In the genomic region with DNA sequence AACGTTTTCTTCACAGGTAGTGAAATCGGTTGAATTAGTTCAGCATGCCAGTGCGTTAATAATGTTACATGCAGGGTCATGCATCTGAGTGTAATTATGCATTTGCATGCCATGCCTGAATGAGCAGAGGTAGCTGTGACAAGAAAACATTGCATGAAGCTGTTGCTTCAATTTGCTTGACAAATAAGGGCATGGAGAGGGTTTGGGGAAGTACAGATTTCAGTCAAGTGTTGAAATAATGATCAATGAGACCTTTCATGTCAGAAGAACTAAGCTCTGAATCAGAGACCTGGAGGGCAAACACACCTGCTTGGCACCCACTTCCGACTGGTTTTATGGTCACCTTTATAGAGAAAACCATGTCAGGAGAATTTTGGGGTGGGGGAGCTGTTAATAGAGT, we compare ENCODE assay signal across 12 cellular contexts.
A peak's percentile ranks its signal among the peaks of the same experiment; 100 is the strongest.
DNase-seq lines count a peak whose midpoint lies in the region; ATAC-seq and TF ChIP-seq lines count a peak whose summit lies in the region.
"Had no signal": no experiment of that assay in that cellular context is flagged by ENCODE, and none has a peak within 500 bp of the region (broad histone marks: within the 10 kb centered on the region; RNA-seq: fewer than 3 reads in every experiment).

No MANE protein-coding gene starts in this region.

- H3K9me2 ChIP-seq in hepatocyte (replicated peaks; ENCODE audit: insufficient read depth), result no peaks in the 10 kb centered on the region

- CTCF ChIA-PET in activated CD4-positive, alpha-beta T cell treated with anti-CD3 and anti-CD28 coated beads for 36 hours (lab: Charles Lee), result interaction anchor here (0.8 to 1.8 kb wide), 8 partner anchors 11 to 450 kb away, joined by 3 to 6 read pairs (median 3); no protein-coding TSS in a partner anchor

- no peaks in the 10 kb centered on the region for H4K20me1 ChIP-seq in hepatocyte (ENCODE audit: insufficient read depth, poor library complexity, severe bottlenecking)

- no peak overlapping the region for H3K27ac Mint-ChIP-seq in activated CD4-positive, alpha-beta T cell treated with anti-CD3 and anti-CD28 coated beads for 36 hours
- H3K27ac Mint-ChIP-seq: CD14-positive monocyte had no signal

- H3K4me1 Mint-ChIP-seq in activated CD4-positive, alpha-beta T cell treated with anti-CD3 and anti-CD28 coated beads for 36 hours, result no peaks in the 10 kb centered on the region
- H3K4me1 Mint-ChIP-seq: CD14-positive monocyte had no signal

- POLR2A ChIA-PET in activated CD4-positive, alpha-beta T cell treated with anti-CD3 and anti-CD28 coated beads for 36 hours (lab: Charles Lee), result no interaction called here

- no peak overlapping the region for H3K4me3 Mint-ChIP-seq in activated CD4-positive, alpha-beta T cell treated with anti-CD3 and anti-CD28 coated beads for 36 hours
- H3K4me3 Mint-ChIP-seq: CD14-positive monocyte had no signal

- no peaks in the 10 kb centered on the region for H3K27me3 ChIP-seq in hepatocyte

- ATAC-seq in GM19351 (IDR thresholded peaks at IDR 0.05; ENCODE audit: unreplicated experiment), result peak; percentile 17
- ATAC-seq in activated CD4-positive, alpha-beta T cell treated with anti-CD3 and anti-CD28 coated beads for 36 hours, result no peak
- ATAC-seq in GM21367 (IDR thresholded peaks at IDR 0.05; ENCODE audit: unreplicated experiment), result no peak
- ATAC-seq in HG03039 (IDR thresholded peaks at IDR 0.05; ENCODE audit: unreplicated experiment), result no peak

- H3K36me3 Mint-ChIP-seq in activated CD4-positive, alpha-beta T cell treated with anti-CD3 and anti-CD28 coated beads for 36 hours (ENCODE audit: low read depth), result no peaks in the 10 kb centered on the region
- H3K36me3 Mint-ChIP-seq: CD14-positive monocyte had no signal

- DNase-seq in GM12865 (ENCODE audit: low read depth) (peak; percentile 21), NCI-H1105 (lab: John Stamatoyannopoulos, UW) (peak; percentile 46), epithelial cell of prostate (ENCODE audit: low read depth, low spot score) (peak; percentile 31), hepatocyte (ENCODE audit: low spot score) (no peak)
- no peak for DNase-seq in activated CD4-positive, alpha-beta T cell treated with anti-CD3 and anti-CD28 coated beads for 36 hours
- DNase-seq: occipital lobe, T-helper 9 cell had no signal

- no peaks in the 10 kb centered on the region for H3K4me1 ChIP-seq in hepatocyte (ENCODE audit: insufficient read depth)

- no peaks in the 10 kb centered on the region for H3K9me3 ChIP-seq in hepatocyte (ENCODE audit: low read depth)

- H3K79me2 ChIP-seq in hepatocyte, result no peaks in the 10 kb centered on the region

- H3K9me3 Mint-ChIP-seq in activated CD4-positive, alpha-beta T cell treated with anti-CD3 and anti-CD28 coated beads for 36 hours (ENCODE audit: low read depth), result no peaks in the 10 kb centered on the region
- H3K9me3 Mint-ChIP-seq: CD14-positive monocyte had no signal

- H3K27ac ChIP-seq in epithelial cell of prostate (no peak overlapping the region), hepatocyte (no peak overlapping the region)
- H3K27ac ChIP-seq: skin epidermis had no signal

- H3K4me3 ChIP-seq in GM12865 (ENCODE audit: low read depth, low read length) (no peak overlapping the region), hepatocyte (no peak overlapping the region)
- H3K4me3 ChIP-seq: skin epidermis had no signal

- TF ChIP-seq CTCF in GM12865 (IDR thresholded peaks at IDR 0.05; ENCODE audit: insufficient read depth, low read depth, low read length, missing control alignments), result no peak
- TF ChIP-seq CTCF in hepatocyte (IDR thresholded peaks at IDR 0.05; ENCODE audit: poor library complexity), result no peak

- no peak overlapping the region for H3K4me2 ChIP-seq in hepatocyte

- intact Hi-C loops in activated CD4-positive, alpha-beta T cell treated with anti-CD3 and anti-CD28 coated beads for 36 hours (cut with DNase I, micrococcal nuclease), result loop anchor here (1.0 to 5.0 kb wide), 3 partner anchors 171 to 193 kb away; no protein-coding TSS in a partner anchor

- peaks cover 6% of the 10 kb centered on the region for H3K27me3 Mint-ChIP-seq in activated CD4-positive, alpha-beta T cell treated with anti-CD3 and anti-CD28 coated beads for 36 hours

- no peak overlapping the region for H2AFZ ChIP-seq in hepatocyte

- H3K36me3 ChIP-seq in hepatocyte (replicated peaks; ENCODE audit: insufficient read depth, low read depth), result no peaks in the 10 kb centered on the region

- WGBS in hepatocyte (ENCODE audit: low lambda C conversion rate, missing lambda C conversion rate), result 75% methylated on average over 4 of the region's 4 CpGs

Comparison
In these comparisons a context has a peak if more than half of its experiments do, and no peak if none do; other contexts are left out.
1. DNase-seq: peak in GM12865 (single experiment), NCI-H1105 (single experiment) and epithelial cell of prostate (single experiment); none in hepatocyte (single experiment) and activated CD4-positive, alpha-beta T cell treated with anti-CD3 and anti-CD28 coated beads for 36 hours (single experiment).